ENCODE assay signal across 19 cellular contexts in genomic region chr16:67946128-67946569, GRCh38. TPM values are rescaled to one million over a fixed set of nuclear protein-coding genes. Genes with fewer than 3 reads are reported as not detected.
DNase-seq lines count a peak whose midpoint lies in the region; ATAC-seq, FAIRE-seq and TF ChIP-seq lines count a peak whose summit lies in the region.
"Had no signal": no experiment of that assay in that cellular context is flagged by ENCODE, and none has a peak within 500 bp of the region (broad histone marks: within the 10 kb centered on the region; RNA-seq: fewer than 3 reads in every experiment).

No MANE protein-coding gene starts in this region.

- H3K4me3 ChIP-seq in HepG2 (replicated peaks in 1 of 3; ENCODE audit: insufficient read depth in 1 of 3, low read depth in 2 of 3, low read length in 3 of 3) (no peak overlapping the region), right lobe of liver (no peak overlapping the region), gastroesophageal sphincter (no peak overlapping the region)
- H3K4me3 ChIP-seq: A549, PC-9, SK-N-MC had no signal

- H4K20me1 ChIP-seq in HepG2 (ENCODE audit: insufficient read depth, low read length), result peaks cover 13% of the 10 kb centered on the region; the same call in 1 of the 2 replicates

- in situ Hi-C loops in HepG2 (cut with HindIII; ENCODE audit: extremely low pct_ligation_motif_present, low pct_unique_long_range_greater_than_20kb), result no loop called here

- BruUV-seq in HepG2 (replicated peaks; lab: Mats Ljungman, UMichigan), result no TSS peak

- H3K9me3 ChIP-seq in HepG2 (ENCODE audit: low read length) (no peaks in the 10 kb centered on the region), right lobe of liver (no peaks in the 10 kb centered on the region), gastroesophageal sphincter (no peaks in the 10 kb centered on the region)
- H3K9me3 ChIP-seq: A549 had no signal

- H2AFZ ChIP-seq in HepG2 (ENCODE audit: low read length), result no peak overlapping the region
- H2AFZ ChIP-seq: PC-9 had no signal

- peaks cover 53 to 76% of the 10 kb centered on the region in 2 experiments for H3K36me3 ChIP-seq in HepG2 (replicated peaks in 1 of 2; ENCODE audit: control insufficient read depth in 1 of 2, insufficient read depth in 2 of 2, low read length in 2 of 2)
- peaks cover 0 to 36% (median 14%) of the 10 kb centered on the region in 4 donors for H3K36me3 ChIP-seq in right lobe of liver
- H3K36me3 ChIP-seq in gastroesophageal sphincter, result peaks cover 0 to 95% of the 10 kb centered on the region in 2 donors

- POLR2A ChIA-PET in HepG2 (lab: Yijun Ruan, JAX), result interaction anchor here (0.8 to 13.6 kb wide), 2 partner anchors 11 to 18 kb away, joined by 3 to 226 read pairs; partner anchors contain the start of gene SLC12A4

- CTCF ChIA-PET in HepG2 (lab: Yijun Ruan, JAX; ENCODE audit: low intra/inter-chr PET ratio, low total read pairs), result no interaction called here

- no peak for DNase-seq in HepG2 (ENCODE audit: low spot score)
- DNase-seq in right lobe of liver, result no peak
- DNase-seq: GF-D8, GOT3, NCI-H1048, NCI-H146, NCI-H510A treated with DMSO at 0.1 percent for 48 hours, NCI-H82, PC-9 had no signal

- TF ChIP-seq CTCF in HepG2 (CRISPR knock-in tag; IDR thresholded peaks at IDR 0.05), result no peak
- no peak for TF ChIP-seq CTCF in right lobe of liver (IDR thresholded peaks at IDR 0.05)
- no peak for TF ChIP-seq CTCF in gastroesophageal sphincter (IDR thresholded peaks at IDR 0.05)

- TF ChIP-seq POLR2A in HepG2 (IDR thresholded peaks at IDR 0.05; ENCODE audit: insufficient read depth in 1 of 2, low read depth in 2 of 2, low read length in 2 of 2), result no peak
- TF ChIP-seq POLR2A in right lobe of liver (IDR thresholded peaks at IDR 0.05), result no peak
- no peak for TF ChIP-seq POLR2A in gastroesophageal sphincter (IDR thresholded peaks at IDR 0.05)

- TF ChIP-seq EP300 in HepG2 (IDR thresholded peaks at IDR 0.05; ENCODE audit: low read depth in 2 of 2, low read length in 2 of 2), result no peak
- TF ChIP-seq EP300 in HepG2 (CRISPR knock-in tag; IDR thresholded peaks at IDR 0.05; ENCODE audit: borderline replicate concordance), result no peak
- no peak for TF ChIP-seq EP300 in gastroesophageal sphincter (IDR thresholded peaks at IDR 0.05)

- TF ChIP-seq RAD21 in HepG2 (CRISPR knock-in tag; IDR thresholded peaks at IDR 0.05), result no peak

- no peak for FAIRE-seq in HepG2 (lab: Jason Lieb, UNC)
- FAIRE-seq: A549, GM12892 had no signal

- no peak overlapping the region for H3K4me2 ChIP-seq in HepG2 (ENCODE audit: low read depth, low read length)
- H3K4me2 ChIP-seq: A549, KMS-11, PC-9 had no signal

- intact Hi-C loops in HepG2 (cut with micrococcal nuclease; ENCODE audit: unreplicated experiment) (no loop called here), right lobe of liver (cut with DNase I) (no loop called here)

- 98% methylated on average over 20 of the region's 20 CpGs for WGBS in HepG2 (ENCODE audit: low lambda C conversion rate)
- 100% methylated on average over 5 of the region's 20 CpGs for WGBS in right lobe of liver (ENCODE audit: insufficient coverage, low coverage, low lambda C conversion rate, missing lambda C conversion rate)
- 80% methylated on average over 1 of the region's 20 CpGs; no CpG with 5 or more reads in 1 of the 2 donors for WGBS in gastroesophageal sphincter (ENCODE audit: low coverage in 1 of 2), 2 donors

- H3K4me1 ChIP-seq in HepG2 (ENCODE audit: insufficient read depth, low read length) (peaks cover 50% of the 10 kb centered on the region), right lobe of liver (peaks cover 0 to 24% (median 14%) of the 10 kb centered on the region in 4 donors), gastroesophageal sphincter (peaks cover 0 to 56% (median 20%) of the 10 kb centered on the region in 3 donors)
- H3K4me1 ChIP-seq: A549 had no signal

- H3K27ac ChIP-seq in HepG2 (ENCODE audit: extremely low read length, insufficient read depth, low read length), result no peak overlapping the region
- no peak overlapping the region for H3K27ac ChIP-seq in right lobe of liver
- H3K27ac ChIP-seq in gastroesophageal sphincter, result peak overlapping the region in 3 of 4 donors; percentile 79 to 84 (median 84)
- H3K27ac ChIP-seq in temporal lobe (ENCODE audit: low read depth, low read length), result peak overlapping the region; percentile 13
- H3K27ac ChIP-seq: A549, KMS-11, PC-9, SK-N-MC had no signal

- H3K27me3 ChIP-seq in HepG2 (ENCODE audit: control insufficient read depth in 1 of 2, insufficient read depth in 2 of 2, low read length in 2 of 2) (no peaks in the 10 kb centered on the region), right lobe of liver (no peaks in the 10 kb centered on the region), gastroesophageal sphincter (no peaks in the 10 kb centered on the region)

- no peak overlapping the region for H3K9ac ChIP-seq in HepG2 (ENCODE audit: insufficient read depth, low read depth, low read length)
- H3K9ac ChIP-seq: KMS-11 had no signal

- ATAC-seq in HepG2, result no peak
- ATAC-seq in right lobe of liver, result no peak
- ATAC-seq in gastroesophageal sphincter, result no peak
- ATAC-seq in HG03457 (IDR thresholded peaks at IDR 0.05; ENCODE audit: unreplicated experiment), result no peak
- no peak for ATAC-seq in GM21381 (IDR thresholded peaks at IDR 0.05; ENCODE audit: unreplicated experiment)
- ATAC-seq: A549 had no signal

- H3K79me2 ChIP-seq in HepG2 (ENCODE audit: insufficient read depth, low read length), result no peaks in the 10 kb centered on the region

RNA-seq across cellular contexts. Expression of gene LCAT, which starts 2.2 kb away (rescaled TPM):
- 13.2 and 36.1 TPM in 2 replicates for total RNA-seq in HepG2 (2016; rRNA removed; fragmentation: Illumina TruSeq; extraction: Trizol)
- total RNA-seq in HepG2 (2016; cell fraction: cytosol; rRNA removed; fragmentation: Illumina TruSeq; extraction: Trizol; ENCODE audit: low read depth), result 21.4 and 35.2 TPM in 2 replicates
- total RNA-seq in HepG2 (2016; cell fraction: insoluble cytoplasmic fraction; rRNA removed; fragmentation: Illumina TruSeq; extraction: Trizol), result 15.3 and 43.4 TPM in 2 replicates
- 28.1 and 30.3 TPM in 2 replicates for total RNA-seq in HepG2 (2016; cell fraction: membrane; rRNA removed; fragmentation: Illumina TruSeq; extraction: Trizol)
- total RNA-seq in HepG2 (2016; cell fraction: nucleus; rRNA removed; fragmentation: Illumina TruSeq; extraction: Trizol), result 38.4 and 54.9 TPM in 2 replicates
- polyA plus RNA-seq in HepG2 (2011; rRNA removed), result 38.9 and 46.0 TPM in 2 replicates
- polyA plus RNA-seq in HepG2 (2011; cell fraction: cytosol; rRNA removed), result 19.5 and 23.4 TPM in 2 replicates
- polyA plus RNA-seq in HepG2 (2011; cell fraction: nucleus; rRNA removed), result 217 and 291 TPM in 2 replicates
- 56.2 and 59.4 TPM in 2 replicates for polyA plus RNA-seq in HepG2 (2012)
- 28.0 and 29.1 TPM in 2 replicates for polyA plus RNA-seq in HepG2 (2016; cell fraction: cytosol; fragmentation: Illumina TruSeq; extraction: Trizol; ENCODE audit: low read depth)
- polyA plus RNA-seq in HepG2 (2016; cell fraction: insoluble cytoplasmic fraction; fragmentation: Illumina TruSeq; extraction: Trizol; ENCODE audit: low read depth), result 16.8 and 22.2 TPM in 2 replicates
- polyA plus RNA-seq in HepG2 (2016; cell fraction: membrane; fragmentation: Illumina TruSeq; extraction: Trizol; ENCODE audit: low read depth), result 27.6 and 33.3 TPM in 2 replicates
- 213 and 231 TPM in 2 replicates for polyA plus RNA-seq in HepG2 (2016; cell fraction: nucleus; fragmentation: Illumina TruSeq; extraction: Trizol; ENCODE audit: insufficient read depth, low read depth)
- 3.9 and 39.1 TPM in 2 replicates for polyA minus RNA-seq in HepG2 (2011; rRNA and poly(A)+ RNA removed; ENCODE audit: low replicate concordance)
- 12.8 and 12.9 TPM in 2 replicates for polyA minus RNA-seq in HepG2 (2011; cell fraction: cytosol; rRNA and poly(A)+ RNA removed)
- polyA minus RNA-seq in HepG2 (2011; cell fraction: nucleus; rRNA and poly(A)+ RNA removed), result 24.2 and 31.6 TPM in 2 replicates
- 100 to 1,000 TPM in 4 of 6 experiments, 10 to 100 TPM in 2; 29.4 to 207 (median 137) TPM for total RNA-seq in right lobe of liver
- 10 to 100 TPM; 10.8 to 25.8 (median 15.9) TPM for total RNA-seq in gastroesophageal sphincter
- total RNA-seq in temporal lobe, result 1.2 TPM

RNA-seq across cellular contexts. Expression of gene PSMB10, which starts 9.5 kb away (rescaled TPM):
- total RNA-seq in HepG2 (2016; rRNA removed; fragmentation: Illumina TruSeq; extraction: Trizol) (65.9 and 71.3 TPM in 2 replicates), right lobe of liver (10 to 100 TPM; 19.0 to 39.6 (median 22.7) TPM), gastroesophageal sphincter (10 to 100 TPM; 26.5 to 33.8 (median 32.6) TPM), temporal lobe (11.3 TPM)
- total RNA-seq in HepG2 (2016; cell fraction: cytosol; rRNA removed; fragmentation: Illumina TruSeq; extraction: Trizol; ENCODE audit: low read depth), result 135 and 146 TPM in 2 replicates
- 68.9 and 72.1 TPM in 2 replicates for total RNA-seq in HepG2 (2016; cell fraction: insoluble cytoplasmic fraction; rRNA removed; fragmentation: Illumina TruSeq; extraction: Trizol)
- total RNA-seq in HepG2 (2016; cell fraction: membrane; rRNA removed; fragmentation: Illumina TruSeq; extraction: Trizol), result 107 and 122 TPM in 2 replicates
- 28.4 and 28.5 TPM in 2 replicates for total RNA-seq in HepG2 (2016; cell fraction: nucleus; rRNA removed; fragmentation: Illumina TruSeq; extraction: Trizol)
- 12.7 and 17.8 TPM in 2 replicates for polyA plus RNA-seq in HepG2 (2011; rRNA removed)
- 15.3 and 32.0 TPM in 2 replicates for polyA plus RNA-seq in HepG2 (2011; cell fraction: cytosol; rRNA removed)
- polyA plus RNA-seq in HepG2 (2011; cell fraction: nucleus; rRNA removed), result 23.8 and 27.0 TPM in 2 replicates
- polyA plus RNA-seq in HepG2 (2012), result 20.6 and 20.8 TPM in 2 replicates
- 128 and 158 TPM in 2 replicates for polyA plus RNA-seq in HepG2 (2016; cell fraction: cytosol; fragmentation: Illumina TruSeq; extraction: Trizol; ENCODE audit: low read depth)
- 65.0 and 66.8 TPM in 2 replicates for polyA plus RNA-seq in HepG2 (2016; cell fraction: insoluble cytoplasmic fraction; fragmentation: Illumina TruSeq; extraction: Trizol; ENCODE audit: low read depth)
- polyA plus RNA-seq in HepG2 (2016; cell fraction: membrane; fragmentation: Illumina TruSeq; extraction: Trizol; ENCODE audit: low read depth), result 86.7 and 90.6 TPM in 2 replicates
- 32.5 and 33.1 TPM in 2 replicates for polyA plus RNA-seq in HepG2 (2016; cell fraction: nucleus; fragmentation: Illumina TruSeq; extraction: Trizol; ENCODE audit: insufficient read depth, low read depth)
- polyA minus RNA-seq in HepG2 (2011; rRNA and poly(A)+ RNA removed; ENCODE audit: low replicate concordance), result 16.1 and 17.6 TPM in 2 replicates
- polyA minus RNA-seq in HepG2 (2011; cell fraction: cytosol; rRNA and poly(A)+ RNA removed), result 5.4 and 12.7 TPM in 2 replicates
- polyA minus RNA-seq in HepG2 (2011; cell fraction: nucleus; rRNA and poly(A)+ RNA removed), result 7.2 and 9.8 TPM in 2 replicates

RNA-seq across cellular contexts. Expression of gene CTRL, which starts 14.5 kb away (rescaled TPM):
- 1.1 and 2.7 TPM in 2 replicates for total RNA-seq in HepG2 (2016; rRNA removed; fragmentation: Illumina TruSeq; extraction: Trizol)
- total RNA-seq in HepG2 (2016; cell fraction: cytosol; rRNA removed; fragmentation: Illumina TruSeq; extraction: Trizol; ENCODE audit: low read depth), result 1.7 and 2.0 TPM in 2 replicates
- 1.9 and 2.5 TPM in 2 replicates for total RNA-seq in HepG2 (2016; cell fraction: insoluble cytoplasmic fraction; rRNA removed; fragmentation: Illumina TruSeq; extraction: Trizol)
- total RNA-seq in HepG2 (2016; cell fraction: membrane; rRNA removed; fragmentation: Illumina TruSeq; extraction: Trizol), result 2.8 and 4.0 TPM in 2 replicates
- 2.4 and 3.4 TPM in 2 replicates for total RNA-seq in HepG2 (2016; cell fraction: nucleus; rRNA removed; fragmentation: Illumina TruSeq; extraction: Trizol)
- polyA plus RNA-seq in HepG2 (2011; rRNA removed), result 1.7 and 1.9 TPM in 2 replicates
- polyA plus RNA-seq in HepG2 (2011; cell fraction: cytosol; rRNA removed), result 0.82 and 1.1 TPM in 2 replicates
- polyA plus RNA-seq in HepG2 (2011; cell fraction: nucleus; rRNA removed), result 8.1 and 10.3 TPM in 2 replicates
- 0.86 and 2.7 TPM in 2 replicates for polyA plus RNA-seq in HepG2 (2012)
- polyA plus RNA-seq in HepG2 (2016; cell fraction: cytosol; fragmentation: Illumina TruSeq; extraction: Trizol; ENCODE audit: low read depth), result 2.1 and 2.2 TPM in 2 replicates
- polyA plus RNA-seq in HepG2 (2016; cell fraction: insoluble cytoplasmic fraction; fragmentation: Illumina TruSeq; extraction: Trizol; ENCODE audit: low read depth), result 0.96 and 3.6 TPM in 2 replicates
- 1.7 and 2.4 TPM in 2 replicates for polyA plus RNA-seq in HepG2 (2016; cell fraction: membrane; fragmentation: Illumina TruSeq; extraction: Trizol; ENCODE audit: low read depth)
- polyA plus RNA-seq in HepG2 (2016; cell fraction: nucleus; fragmentation: Illumina TruSeq; extraction: Trizol; ENCODE audit: insufficient read depth, low read depth), result 6.3 and 7.8 TPM in 2 replicates
- polyA minus RNA-seq in HepG2 (2011; rRNA and poly(A)+ RNA removed; ENCODE audit: low replicate concordance), result 1.8 and 2.2 TPM in 2 replicates
- not detected in 2 replicates for polyA minus RNA-seq in HepG2 (2011; cell fraction: cytosol; rRNA and poly(A)+ RNA removed)
- polyA minus RNA-seq in HepG2 (2011; cell fraction: nucleus; rRNA and poly(A)+ RNA removed), result 0.90 and 2.0 TPM in 2 replicates
- total RNA-seq in right lobe of liver, result under 1 TPM in 3 of 6 experiments, not detected in 3; 0.12 to 0.49 (median 0.44) TPM
- total RNA-seq in gastroesophageal sphincter, result 1 to 10 TPM in 2 of 4 donors, not detected in 2; 1.2 to 5.0 TPM
- total RNA-seq in temporal lobe, result 3.4 TPM

RNA-seq across cellular contexts. Expression of gene SLC12A4, which starts 22.3 kb away (rescaled TPM):
- total RNA-seq in HepG2 (2016; rRNA removed; fragmentation: Illumina TruSeq; extraction: Trizol) (23.1 and 65.1 TPM in 2 replicates), right lobe of liver (10 to 100 TPM; 17.2 to 40.0 (median 21.9) TPM), gastroesophageal sphincter (100 to 1,000 TPM in 1 of 4 donors, 10 to 100 TPM in 3; 54.7 to 121 (median 64.0) TPM), temporal lobe (5.4 TPM)
- 26.9 and 34.0 TPM in 2 replicates for total RNA-seq in HepG2 (2016; cell fraction: cytosol; rRNA removed; fragmentation: Illumina TruSeq; extraction: Trizol; ENCODE audit: low read depth)
- total RNA-seq in HepG2 (2016; cell fraction: insoluble cytoplasmic fraction; rRNA removed; fragmentation: Illumina TruSeq; extraction: Trizol), result 17.0 and 65.2 TPM in 2 replicates
- total RNA-seq in HepG2 (2016; cell fraction: membrane; rRNA removed; fragmentation: Illumina TruSeq; extraction: Trizol), result 31.5 and 34.1 TPM in 2 replicates
- 87.0 and 109 TPM in 2 replicates for total RNA-seq in HepG2 (2016; cell fraction: nucleus; rRNA removed; fragmentation: Illumina TruSeq; extraction: Trizol)
- polyA plus RNA-seq in HepG2 (2011; rRNA removed), result 84.3 and 134 TPM in 2 replicates
- 42.1 and 54.3 TPM in 2 replicates for polyA plus RNA-seq in HepG2 (2011; cell fraction: cytosol; rRNA removed)
- polyA plus RNA-seq in HepG2 (2011; cell fraction: nucleus; rRNA removed), result 687 and 790 TPM in 2 replicates
- polyA plus RNA-seq in HepG2 (2012), result 66.6 and 79.4 TPM in 2 replicates
- polyA plus RNA-seq in HepG2 (2016; cell fraction: cytosol; fragmentation: Illumina TruSeq; extraction: Trizol; ENCODE audit: low read depth), result 9.6 and 12.5 TPM in 2 replicates
- polyA plus RNA-seq in HepG2 (2016; cell fraction: insoluble cytoplasmic fraction; fragmentation: Illumina TruSeq; extraction: Trizol; ENCODE audit: low read depth), result 12.0 and 18.1 TPM in 2 replicates
- polyA plus RNA-seq in HepG2 (2016; cell fraction: membrane; fragmentation: Illumina TruSeq; extraction: Trizol; ENCODE audit: low read depth), result 17.2 and 19.1 TPM in 2 replicates
- 253 and 270 TPM in 2 replicates for polyA plus RNA-seq in HepG2 (2016; cell fraction: nucleus; fragmentation: Illumina TruSeq; extraction: Trizol; ENCODE audit: insufficient read depth, low read depth)
- 74.6 and 238 TPM in 2 replicates for polyA minus RNA-seq in HepG2 (2011; rRNA and poly(A)+ RNA removed; ENCODE audit: low replicate concordance)
- 48.3 and 54.6 TPM in 2 replicates for polyA minus RNA-seq in HepG2 (2011; cell fraction: cytosol; rRNA and poly(A)+ RNA removed)
- 152 and 193 TPM in 2 replicates for polyA minus RNA-seq in HepG2 (2011; cell fraction: nucleus; rRNA and poly(A)+ RNA removed)

RNA-seq across cellular contexts. Expression of gene DPEP3, which starts 34.1 kb away (rescaled TPM):
- total RNA-seq in HepG2 (2016; rRNA removed; fragmentation: Illumina TruSeq; extraction: Trizol) (not detected in 2 replicates), right lobe of liver (under 1 TPM in 1 of 6 experiments, not detected in 5; 0.10 TPM), gastroesophageal sphincter (1 to 10 TPM in 1 of 4 donors, not detected in 3; 1.4 TPM), temporal lobe (0.25 TPM)
- total RNA-seq in HepG2 (2016; cell fraction: cytosol; rRNA removed; fragmentation: Illumina TruSeq; extraction: Trizol; ENCODE audit: low read depth), result not detected in 2 replicates
- not detected in 2 replicates for total RNA-seq in HepG2 (2016; cell fraction: insoluble cytoplasmic fraction; rRNA removed; fragmentation: Illumina TruSeq; extraction: Trizol)
- total RNA-seq in HepG2 (2016; cell fraction: membrane; rRNA removed; fragmentation: Illumina TruSeq; extraction: Trizol), result not detected in 2 replicates
- not detected in 2 replicates for total RNA-seq in HepG2 (2016; cell fraction: nucleus; rRNA removed; fragmentation: Illumina TruSeq; extraction: Trizol)
- not detected in 2 replicates for polyA plus RNA-seq in HepG2 (2011; rRNA removed)
- polyA plus RNA-seq in HepG2 (2011; cell fraction: cytosol; rRNA removed), result not detected in 2 replicates
- not detected in 2 replicates for polyA plus RNA-seq in HepG2 (2011; cell fraction: nucleus; rRNA removed)
- not detected in 2 replicates for polyA plus RNA-seq in HepG2 (2012)
- not detected in 2 replicates for polyA plus RNA-seq in HepG2 (2016; cell fraction: cytosol; fragmentation: Illumina TruSeq; extraction: Trizol; ENCODE audit: low read depth)
- not detected in 2 replicates for polyA plus RNA-seq in HepG2 (2016; cell fraction: insoluble cytoplasmic fraction; fragmentation: Illumina TruSeq; extraction: Trizol; ENCODE audit: low read depth)
- not detected in 2 replicates for polyA plus RNA-seq in HepG2 (2016; cell fraction: membrane; fragmentation: Illumina TruSeq; extraction: Trizol; ENCODE audit: low read depth)
- polyA plus RNA-seq in HepG2 (2016; cell fraction: nucleus; fragmentation: Illumina TruSeq; extraction: Trizol; ENCODE audit: insufficient read depth, low read depth), result not detected in 2 replicates
- not detected in 2 replicates for polyA minus RNA-seq in HepG2 (2011; rRNA and poly(A)+ RNA removed; ENCODE audit: low replicate concordance)
- not detected in 2 replicates for polyA minus RNA-seq in HepG2 (2011; cell fraction: cytosol; rRNA and poly(A)+ RNA removed)
- polyA minus RNA-seq in HepG2 (2011; cell fraction: nucleus; rRNA and poly(A)+ RNA removed), result not detected in 2 replicates
- total RNA-seq: Daoy, MCF 10A, PC-9 had no signal
- polyA plus RNA-seq: A549 had no signal

Comparison
In these comparisons a context has a peak if more than half of its experiments do, and no peak if none do; other contexts are left out.
1. H3K27ac ChIP-seq: peak in gastroesophageal sphincter (3 of 4) and temporal lobe (single experiment); none in HepG2 (single experiment) and right lobe of liver (0 of 3).